10 cellular contexts compared by ENCODE assay signal in the genomic region with DNA sequence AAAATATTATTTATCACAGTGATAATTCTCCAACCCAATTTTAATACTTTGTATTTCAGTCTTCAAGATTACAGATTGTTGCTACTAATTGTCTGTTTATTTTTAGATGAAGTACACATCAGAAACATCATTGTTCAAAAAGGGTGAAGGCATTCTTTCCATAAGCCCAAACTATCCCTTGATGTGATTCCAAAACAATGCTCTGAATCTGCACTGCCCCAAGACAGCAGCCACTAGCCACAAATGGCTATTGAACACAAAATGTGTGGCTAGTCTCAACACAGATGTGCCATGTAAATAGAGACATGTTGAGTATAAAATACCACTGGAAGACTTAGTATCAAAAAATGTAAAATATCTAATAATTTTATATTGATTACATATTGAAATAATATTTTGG.
"Had no signal": no experiment of that assay in that cellular context is flagged by ENCODE, and none has a peak within 500 bp of the region (broad histone marks: within the 10 kb centered on the region; RNA-seq: fewer than 3 reads in every experiment).

No MANE protein-coding gene starts in this region.

- H3K9ac ChIP-seq: GM23248, KMS-11 had no signal

- FAIRE-seq: HepG2 had no signal

- H3K4me2 ChIP-seq: KMS-11 had no signal

- ATAC-seq: HCT116, HepG2 had no signal

- H3K27ac ChIP-seq: GM23248, HL-60, KMS-11 had no signal

- H3K4me3 ChIP-seq: GM23248, HAP-1 had no signal

- DNase-seq: GM23248, GOT3, H7, HFFc6, KBM-7 had no signal

- H3K4me1 ChIP-seq: HAP-1 had no signal

- H2AFZ ChIP-seq: GM23248 had no signal

- H3K9me3 ChIP-seq: HAP-1 had no signal

- H3K36me3 ChIP-seq: HAP-1 had no signal
